Comparison of ENCODE assay signal across 1 cellular context in the genomic region with DNA sequence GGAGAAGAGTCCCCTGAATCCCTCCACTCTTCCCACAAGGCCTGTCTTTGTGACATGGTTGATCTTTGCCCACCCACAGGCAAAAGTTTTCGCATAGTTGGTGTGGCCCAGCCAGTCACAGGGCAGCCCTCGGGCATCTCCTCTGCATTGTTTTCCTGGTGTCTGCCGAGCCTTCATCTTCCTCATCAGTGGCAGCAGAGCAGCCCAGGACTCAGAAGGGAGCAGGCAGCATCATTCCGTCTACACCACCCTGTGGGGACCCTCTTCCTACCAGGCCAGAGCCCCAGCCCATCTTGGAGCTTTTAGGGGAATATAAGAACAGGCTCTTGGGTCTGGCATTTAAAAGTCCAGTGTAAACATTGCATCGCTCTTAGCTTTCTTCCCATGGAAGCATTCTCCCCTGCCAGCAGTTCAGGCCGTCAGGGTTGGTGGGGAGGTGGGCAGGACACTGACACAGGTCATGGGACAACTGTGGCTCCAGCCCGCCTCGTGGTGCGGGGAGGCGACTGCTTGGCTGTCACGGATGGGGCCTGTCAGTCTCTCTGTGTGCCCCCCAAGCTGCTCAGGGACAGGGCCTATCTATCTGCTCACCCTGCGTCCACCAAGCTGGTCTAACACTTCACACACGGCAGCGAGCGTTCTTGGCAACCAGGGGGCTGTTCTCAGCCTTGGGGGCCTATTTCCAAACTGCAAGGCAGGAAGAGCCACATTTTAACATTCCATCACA.
TF ChIP-seq lines count a peak whose summit lies in the region.

No MANE protein-coding gene starts in this region.

TF ChIP-seq in HEK293, 187 proteins besides CTCF, POLR2A, EP300 and RAD21 (continued from another document):
- TF ChIP-seq, protein P1, sequence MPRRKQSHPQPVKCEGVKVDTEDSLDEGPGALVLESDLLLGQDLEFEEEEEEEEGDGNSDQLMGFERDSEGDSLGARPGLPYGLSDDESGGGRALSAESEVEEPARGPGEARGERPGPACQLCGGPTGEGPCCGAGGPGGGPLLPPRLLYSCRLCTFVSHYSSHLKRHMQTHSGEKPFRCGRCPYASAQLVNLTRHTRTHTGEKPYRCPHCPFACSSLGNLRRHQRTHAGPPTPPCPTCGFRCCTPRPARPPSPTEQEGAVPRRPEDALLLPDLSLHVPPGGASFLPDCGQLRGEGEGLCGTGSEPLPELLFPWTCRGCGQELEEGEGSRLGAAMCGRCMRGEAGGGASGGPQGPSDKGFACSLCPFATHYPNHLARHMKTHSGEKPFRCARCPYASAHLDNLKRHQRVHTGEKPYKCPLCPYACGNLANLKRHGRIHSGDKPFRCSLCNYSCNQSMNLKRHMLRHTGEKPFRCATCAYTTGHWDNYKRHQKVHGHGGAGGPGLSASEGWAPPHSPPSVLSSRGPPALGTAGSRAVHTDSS (tag by site-specific recombination; IDR thresholded peaks at IDR 0.05): peak; percentile 60
- TF ChIP-seq ZNF341 (tag by site-specific recombination; IDR thresholded peaks at IDR 0.05; ENCODE audit: low read depth): 0 out of 2 replicates have a peak, but pooled peaks have one; percentile 11
